Comparison of ENCODE assay signal across 16 cellular contexts in the genomic region with DNA sequence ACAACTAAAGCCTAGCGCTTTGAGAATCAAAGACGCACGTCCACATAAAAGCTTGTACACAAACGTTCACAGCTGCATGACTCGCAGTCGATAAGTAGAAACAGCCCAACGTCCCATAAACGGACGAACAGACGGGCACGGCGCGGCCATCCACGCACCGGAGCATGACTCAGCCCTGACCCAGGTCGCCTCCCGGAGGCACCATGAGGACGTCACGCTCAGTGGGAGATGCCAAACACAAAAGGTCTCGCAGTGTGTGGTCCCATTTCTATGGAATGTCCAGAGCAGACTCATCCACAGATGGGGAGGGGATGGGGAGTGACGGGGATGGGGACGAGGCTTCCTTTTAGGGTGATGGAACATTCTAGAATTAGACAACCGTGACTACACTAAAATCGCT. TPM values are rescaled to one million over a fixed set of nuclear protein-coding genes. Genes with fewer than 3 reads are reported as not detected.
DNase-seq lines count a peak whose midpoint lies in the region; ATAC-seq and TF ChIP-seq lines count a peak whose summit lies in the region.
"Had no signal": no experiment of that assay in that cellular context is flagged by ENCODE, and none has a peak within 500 bp of the region (broad histone marks: within the 10 kb centered on the region; RNA-seq: fewer than 3 reads in every experiment).

No MANE protein-coding gene starts in this region.

- no peak for TF ChIP-seq CTCF in testis (IDR thresholded peaks at IDR 0.05)

- H3K4me1 ChIP-seq in testis: no peaks in the 10 kb centered on the region
- H3K4me1 ChIP-seq: suprapubic skin had no signal

- no peaks in the 10 kb centered on the region for H3K36me3 ChIP-seq in testis (ENCODE audit: low read depth, missing control alignments)

- intact Hi-C loops in activated naive CD4-positive, alpha-beta T cell treated with anti-CD3 and anti-CD28 coated beads for 36 hours (cut with micrococcal nuclease): no loop called here
- intact Hi-C loops in testis (cut with DNase I; ENCODE audit: low total_unique reads): no loop called here

- CTCF ChIA-PET in activated naive CD4-positive, alpha-beta T cell treated with anti-CD3 and anti-CD28 coated beads for 36 hours (lab: Charles Lee): no interaction called here

- H3K9me3 Mint-ChIP-seq in activated naive CD4-positive, alpha-beta T cell treated with anti-CD3 and anti-CD28 coated beads, Interleukin-2, amount 50 U/mL, for 24 hours: no peaks in the 10 kb centered on the region
- H3K9me3 Mint-ChIP-seq in activated naive CD4-positive, alpha-beta T cell treated with anti-CD3 and anti-CD28 coated beads for 36 hours: no peaks in the 10 kb centered on the region
- H3K9me3 Mint-ChIP-seq: activated CD4-positive, alpha-beta T cell treated with anti-CD3 and anti-CD28 coated beads, Interleukin-2, amount 10 ng/mL, durations not matched to agents 24 days and 14 days had no signal

- peaks cover 7% of the 10 kb centered on the region for H3K36me3 Mint-ChIP-seq in activated naive CD4-positive, alpha-beta T cell treated with anti-CD3 and anti-CD28 coated beads, Interleukin-2, amount 50 U/mL, for 24 hours
- H3K36me3 Mint-ChIP-seq in activated naive CD4-positive, alpha-beta T cell treated with anti-CD3 and anti-CD28 coated beads for 36 hours (ENCODE audit: low read depth): peaks cover 11% of the 10 kb centered on the region

- H3K9me3 ChIP-seq in testis: no peaks in the 10 kb centered on the region
- H3K9me3 ChIP-seq: suprapubic skin had no signal

- peak overlapping the region; percentile 17 for H3K27ac Mint-ChIP-seq in activated naive CD4-positive, alpha-beta T cell treated with anti-CD3 and anti-CD28 coated beads, Interleukin-2, amount 50 U/mL, for 24 hours
- no peak overlapping the region for H3K27ac Mint-ChIP-seq in activated naive CD4-positive, alpha-beta T cell treated with anti-CD3 and anti-CD28 coated beads for 36 hours
- H3K27ac Mint-ChIP-seq: activated CD4-positive, alpha-beta T cell treated with anti-CD3 and anti-CD28 coated beads, Interleukin-2, amount 10 ng/mL, durations not matched to agents 24 days and 14 days had no signal

- no peak for ATAC-seq in GM18505 (IDR thresholded peaks at IDR 0.05; ENCODE audit: unreplicated experiment)

- no peak overlapping the region for H3K4me3 Mint-ChIP-seq in activated naive CD4-positive, alpha-beta T cell treated with anti-CD3 and anti-CD28 coated beads, Interleukin-2, amount 50 U/mL, for 24 hours
- H3K4me3 Mint-ChIP-seq in activated naive CD4-positive, alpha-beta T cell treated with anti-CD3 and anti-CD28 coated beads for 36 hours: no peak overlapping the region
- H3K4me3 Mint-ChIP-seq: activated CD4-positive, alpha-beta T cell treated with anti-CD3 and anti-CD28 coated beads, Interleukin-2, amount 10 ng/mL, durations not matched to agents 24 days and 14 days had no signal

- H3K27me3 Mint-ChIP-seq in activated naive CD4-positive, alpha-beta T cell treated with anti-CD3 and anti-CD28 coated beads, Interleukin-2, amount 50 U/mL, for 24 hours: no peaks in the 10 kb centered on the region
- H3K27me3 Mint-ChIP-seq in activated naive CD4-positive, alpha-beta T cell treated with anti-CD3 and anti-CD28 coated beads for 36 hours (ENCODE audit: low read depth): no peaks in the 10 kb centered on the region
- H3K27me3 Mint-ChIP-seq: activated CD4-positive, alpha-beta T cell treated with anti-CD3 and anti-CD28 coated beads, Interleukin-2, amount 10 ng/mL, durations not matched to agents 24 days and 14 days had no signal

- H3K27me3 ChIP-seq in testis: no peaks in the 10 kb centered on the region
- H3K27me3 ChIP-seq: hepatocyte, suprapubic skin had no signal

- DNase-seq in activated naive CD4-positive, alpha-beta T cell treated with anti-CD3 and anti-CD28 coated beads for 36 hours: no peak
- peak; percentile 42 for DNase-seq in amniotic epithelial cell (ENCODE audit: low read depth)
- peak; percentile 60 for DNase-seq in fibroblast of the conjunctiva (ENCODE audit: low read depth)
- DNase-seq in testis: peak; percentile 56
- DNase-seq in activated T-cell treated with anti-CD3 and anti-CD28 coated beads for 4 hours: no peak
- DNase-seq in NCI-H345 (lab: John Stamatoyannopoulos, UW): no peak
- DNase-seq: 8988T; activated CD4-positive, alpha-beta T cell treated with anti-CD3 and anti-CD28 coated beads, Interleukin-2, amount 10 ng/mL, durations not matched to agents 24 days and 14 days; activated effector memory CD4-positive, alpha-beta T cell treated with Interleukin-2 at 50 U/mL for 16 hours; NCI-H748 treated with DMSO at 0.1 percent for 48 hours; retina; SW 1271 had no signal

- TF ChIP-seq POLR2A in testis (IDR thresholded peaks at IDR 0.05) (no peak), GM18505 (IDR thresholded peaks at IDR 0.05; ENCODE audit: borderline replicate concordance, extremely low read depth, insufficient read depth, insufficient read length) (no peak)

- peak overlapping the region; percentile 36 to 63 for H3K27ac ChIP-seq in testis
- H3K27ac ChIP-seq: hepatocyte had no signal

- H3K4me3 ChIP-seq in testis: no peak overlapping the region
- H3K4me3 ChIP-seq: hepatocyte, suprapubic skin had no signal

- 59 to 68% methylated on average over 24 of the region's 24 CpGs for WGBS in testis, 2 donors

- H3K4me1 Mint-ChIP-seq in activated naive CD4-positive, alpha-beta T cell treated with anti-CD3 and anti-CD28 coated beads, Interleukin-2, amount 50 U/mL, for 24 hours: peaks cover 8% of the 10 kb centered on the region
- peaks cover 7% of the 10 kb centered on the region for H3K4me1 Mint-ChIP-seq in activated naive CD4-positive, alpha-beta T cell treated with anti-CD3 and anti-CD28 coated beads for 36 hours (ENCODE audit: low read depth)

RNA-seq across cellular contexts. Expression of a gene that starts 9.4 kb away (rescaled TPM):
- 10 to 100 TPM; 63.8 to 65.6 TPM for total RNA-seq in activated naive CD4-positive, alpha-beta T cell treated with anti-CD3 and anti-CD28 coated beads for 36 hours
- total RNA-seq in testis: 100 to 1,000 TPM; 116 to 137 TPM
- 178 TPM for polyA plus RNA-seq in testis (ENCODE audit: insufficient read depth, low read depth, low replicate concordance)

RNA-seq across cellular contexts. Expression of a gene that starts 15.7 kb away (rescaled TPM):
- not detected for total RNA-seq in activated naive CD4-positive, alpha-beta T cell treated with anti-CD3 and anti-CD28 coated beads for 36 hours
- 1 to 10 TPM; 1.8 to 3.1 TPM for total RNA-seq in testis
- 2.6 TPM for polyA plus RNA-seq in testis (ENCODE audit: insufficient read depth, low read depth, low replicate concordance)
- total RNA-seq: activated CD4-positive, alpha-beta T cell treated with anti-CD3 and anti-CD28 coated beads, Interleukin-2, amount 10 ng/mL, durations not matched to agents 24 days and 14 days; hepatocyte had no signal

RNA-seq across cellular contexts. Expression of a gene that starts 34.3 kb away (rescaled TPM):
- under 1 TPM; 0.41 to 0.49 TPM for total RNA-seq in activated naive CD4-positive, alpha-beta T cell treated with anti-CD3 and anti-CD28 coated beads for 36 hours
- total RNA-seq in testis: 10 to 100 TPM in 1 of 2 donors, 1 to 10 TPM in 1; 6.6 to 12.4 TPM
- 5.5 TPM for polyA plus RNA-seq in testis (ENCODE audit: insufficient read depth, low read depth, low replicate concordance)

RNA-seq across cellular contexts. Expression of a gene that starts 39.0 kb away (rescaled TPM):
- total RNA-seq in activated naive CD4-positive, alpha-beta T cell treated with anti-CD3 and anti-CD28 coated beads for 36 hours: 100 to 1,000 TPM in 1 of 2 experiments, 10 to 100 TPM in 1; 99.5 to 108 TPM
- total RNA-seq in testis: 100 to 1,000 TPM; 148 to 158 TPM
- polyA plus RNA-seq in testis (ENCODE audit: insufficient read depth, low read depth, low replicate concordance): 107 TPM

RNA-seq across cellular contexts. Expression of a gene that starts 51.6 kb away (rescaled TPM):
- total RNA-seq in activated naive CD4-positive, alpha-beta T cell treated with anti-CD3 and anti-CD28 coated beads for 36 hours: 100 to 1,000 TPM; 160 to 161 TPM
- total RNA-seq in testis: 1,000 to 10,000 TPM; 1,391 to 1,458 TPM
- 870 TPM for polyA plus RNA-seq in testis (ENCODE audit: insufficient read depth, low read depth, low replicate concordance)

Comparison
In these comparisons a context has a peak if more than half of its experiments do, and no peak if none do; other contexts are left out.
1. DNase-seq: peak in amniotic epithelial cell (single experiment), fibroblast of the conjunctiva (single experiment) and testis (single experiment); none in activated naive CD4-positive, alpha-beta T cell treated with anti-CD3 and anti-CD28 coated beads for 36 hours (single experiment), activated T-cell treated with anti-CD3 and anti-CD28 coated beads for 4 hours (single experiment) and NCI-H345 (single experiment).
2. RNA of a gene that starts 34.3 kb away (total RNA-seq): 6.6 to 12.4 TPM in testis; 0.41 to 0.49 TPM in activated naive CD4-positive, alpha-beta T cell treated with anti-CD3 and anti-CD28 coated beads for 36 hours; every median in the first group is over 4 times any median in the second.